Comparison of ENCODE assay signal across 1 cellular context in the genomic region with DNA sequence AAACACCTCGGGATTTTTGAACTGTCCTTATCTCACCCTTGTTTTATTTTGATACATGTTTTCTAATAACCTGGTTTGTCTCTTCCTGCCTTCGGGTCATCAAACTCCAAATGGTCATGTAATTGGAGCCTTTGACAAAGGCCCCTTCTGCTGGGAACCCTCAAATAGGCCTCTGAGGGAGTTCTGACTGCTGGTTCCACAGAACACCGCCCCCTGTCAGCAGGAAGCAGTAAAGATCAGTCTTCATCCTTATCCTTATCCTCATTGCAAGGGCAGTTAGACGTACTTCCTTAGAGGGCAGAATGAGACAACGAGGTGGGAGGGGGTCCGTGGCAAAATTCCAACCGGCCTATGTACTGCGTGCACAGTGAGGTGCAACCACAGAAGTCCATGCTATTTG.
TF ChIP-seq lines count a peak whose summit lies in the region.

No MANE protein-coding gene starts in this region.

TF ChIP-seq in GM23338, 12 proteins besides CTCF, POLR2A, EP300 and RAD21 (continued from another document):
- TF ChIP-seq, protein P1, sequence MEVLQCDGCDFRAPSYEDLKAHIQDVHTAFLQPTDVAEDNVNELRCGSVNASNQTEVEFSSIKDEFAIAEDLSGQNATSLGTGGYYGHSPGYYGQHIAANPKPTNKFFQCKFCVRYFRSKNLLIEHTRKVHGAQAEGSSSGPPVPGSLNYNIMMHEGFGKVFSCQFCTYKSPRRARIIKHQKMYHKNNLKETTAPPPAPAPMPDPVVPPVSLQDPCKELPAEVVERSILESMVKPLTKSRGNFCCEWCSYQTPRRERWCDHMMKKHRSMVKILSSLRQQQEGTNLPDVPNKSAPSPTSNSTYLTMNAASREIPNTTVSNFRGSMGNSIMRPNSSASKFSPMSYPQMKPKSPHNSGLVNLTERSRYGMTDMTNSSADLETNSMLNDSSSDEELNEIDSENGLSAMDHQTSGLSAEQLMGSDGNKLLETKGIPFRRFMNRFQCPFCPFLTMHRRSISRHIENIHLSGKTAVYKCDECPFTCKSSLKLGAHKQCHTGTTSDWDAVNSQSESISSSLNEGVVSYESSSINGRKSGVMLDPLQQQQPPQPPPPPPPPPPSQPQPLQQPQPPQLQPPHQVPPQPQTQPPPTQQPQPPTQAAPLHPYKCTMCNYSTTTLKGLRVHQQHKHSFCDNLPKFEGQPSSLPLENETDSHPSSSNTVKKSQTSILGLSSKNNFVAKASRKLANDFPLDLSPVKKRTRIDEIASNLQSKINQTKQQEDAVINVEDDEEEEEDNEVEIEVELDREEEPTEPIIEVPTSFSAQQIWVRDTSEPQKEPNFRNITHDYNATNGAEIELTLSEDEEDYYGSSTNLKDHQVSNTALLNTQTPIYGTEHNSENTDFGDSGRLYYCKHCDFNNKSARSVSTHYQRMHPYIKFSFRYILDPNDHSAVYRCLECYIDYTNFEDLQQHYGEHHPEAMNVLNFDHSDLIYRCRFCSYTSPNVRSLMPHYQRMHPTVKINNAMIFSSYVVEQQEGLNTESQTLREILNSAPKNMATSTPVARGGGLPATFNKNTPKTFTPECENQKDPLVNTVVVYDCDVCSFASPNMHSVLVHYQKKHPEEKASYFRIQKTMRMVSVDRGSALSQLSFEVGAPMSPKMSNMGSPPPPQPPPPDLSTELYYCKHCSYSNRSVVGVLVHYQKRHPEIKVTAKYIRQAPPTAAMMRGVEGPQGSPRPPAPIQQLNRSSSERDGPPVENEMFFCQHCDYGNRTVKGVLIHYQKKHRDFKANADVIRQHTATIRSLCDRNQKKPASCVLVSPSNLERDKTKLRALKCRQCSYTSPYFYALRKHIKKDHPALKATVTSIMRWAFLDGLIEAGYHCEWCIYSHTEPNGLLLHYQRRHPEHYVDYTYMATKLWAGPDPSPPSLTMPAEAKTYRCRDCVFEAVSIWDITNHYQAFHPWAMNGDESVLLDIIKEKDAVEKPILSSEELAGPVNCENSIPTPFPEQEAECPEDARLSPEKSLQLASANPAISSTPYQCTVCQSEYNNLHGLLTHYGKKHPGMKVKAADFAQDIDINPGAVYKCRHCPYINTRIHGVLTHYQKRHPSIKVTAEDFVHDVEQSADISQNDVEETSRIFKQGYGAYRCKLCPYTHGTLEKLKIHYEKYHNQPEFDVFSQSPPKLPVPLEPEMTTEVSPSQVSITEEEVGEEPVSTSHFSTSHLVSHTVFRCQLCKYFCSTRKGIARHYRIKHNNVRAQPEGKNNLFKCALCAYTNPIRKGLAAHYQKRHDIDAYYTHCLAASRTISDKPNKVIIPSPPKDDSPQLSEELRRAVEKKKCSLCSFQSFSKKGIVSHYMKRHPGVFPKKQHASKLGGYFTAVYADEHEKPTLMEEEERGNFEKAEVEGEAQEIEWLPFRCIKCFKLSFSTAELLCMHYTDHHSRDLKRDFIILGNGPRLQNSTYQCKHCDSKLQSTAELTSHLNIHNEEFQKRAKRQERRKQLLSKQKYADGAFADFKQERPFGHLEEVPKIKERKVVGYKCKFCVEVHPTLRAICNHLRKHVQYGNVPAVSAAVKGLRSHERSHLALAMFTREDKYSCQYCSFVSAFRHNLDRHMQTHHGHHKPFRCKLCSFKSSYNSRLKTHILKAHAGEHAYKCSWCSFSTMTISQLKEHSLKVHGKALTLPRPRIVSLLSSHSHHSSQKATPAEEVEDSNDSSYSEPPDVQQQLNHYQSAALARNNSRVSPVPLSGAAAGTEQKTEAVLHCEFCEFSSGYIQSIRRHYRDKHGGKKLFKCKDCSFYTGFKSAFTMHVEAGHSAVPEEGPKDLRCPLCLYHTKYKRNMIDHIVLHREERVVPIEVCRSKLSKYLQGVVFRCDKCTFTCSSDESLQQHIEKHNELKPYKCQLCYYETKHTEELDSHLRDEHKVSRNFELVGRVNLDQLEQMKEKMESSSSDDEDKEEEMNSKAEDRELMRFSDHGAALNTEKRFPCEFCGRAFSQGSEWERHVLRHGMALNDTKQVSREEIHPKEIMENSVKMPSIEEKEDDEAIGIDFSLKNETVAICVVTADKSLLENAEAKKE (CRISPR knock-in tag; IDR thresholded peaks at IDR 0.05): no peak
- no peak for TF ChIP-seq POLR2AphosphoS5 (IDR thresholded peaks at IDR 0.05; ENCODE audit: low read depth)
- TF ChIP-seq CREB1 (CRISPR knock-in tag; IDR thresholded peaks at IDR 0.05; ENCODE audit: low read depth): no peak
- no peak for TF ChIP-seq EZH2 (IDR thresholded peaks at IDR 0.05; ENCODE audit: low read depth, unreplicated experiment)
- no peak for TF ChIP-seq REST (IDR thresholded peaks at IDR 0.05; ENCODE audit: unreplicated experiment)
- no peak for TF ChIP-seq ZNF114 (CRISPR knock-in tag; IDR thresholded peaks at IDR 0.05)
- TF ChIP-seq NANOG (IDR thresholded peaks at IDR 0.05; ENCODE audit: borderline replicate concordance): no peak
